9 cellular contexts compared by ENCODE assay signal in genomic region chr4:183571350-183572076, GRCh38.
DNase-seq lines count a peak whose midpoint lies in the region; ATAC-seq, FAIRE-seq and TF ChIP-seq lines count a peak whose summit lies in the region.
"Had no signal": no experiment of that assay in that cellular context is flagged by ENCODE, and none has a peak within 500 bp of the region (broad histone marks: within the 10 kb centered on the region; RNA-seq: fewer than 3 reads in every experiment).

No MANE protein-coding gene starts in this region.

- H3K79me1 ChIP-seq in IMR-90 (ENCODE audit: low read depth in 1 of 2, low read length in 2 of 2), result no peaks in the 10 kb centered on the region

- no peak overlapping the region for H3K27ac ChIP-seq in IMR-90 (ENCODE audit: insufficient read depth, low read length)
- no peak overlapping the region for H3K27ac ChIP-seq in CD4-positive, alpha-beta T cell (ENCODE audit: low read depth, low read length)
- H3K27ac ChIP-seq in effector memory CD4-positive, alpha-beta T cell (ENCODE audit: insufficient read depth, low read length, poor library complexity, severe bottlenecking), result no peak overlapping the region
- H3K27ac ChIP-seq: Peyer's patch had no signal

- peak; percentile 81 for ATAC-seq in IMR-90 (ENCODE audit: low read depth)
- ATAC-seq in CD4-positive, alpha-beta T cell (ENCODE audit: poor library complexity), result no peak
- no peak for ATAC-seq in GM21528 (IDR thresholded peaks at IDR 0.05; ENCODE audit: low FRiP score, unreplicated experiment)

- no peak overlapping the region for H2BK5ac ChIP-seq in IMR-90 (ENCODE audit: low read depth, low read length, poor library complexity, severe bottlenecking)

- dilution Hi-C loops in IMR-90 (cut with HindIII; ENCODE audit: low sequenced_read_pairs, unreplicated experiment), result no loop called here

- POLR2A ChIA-PET in IMR-90 (lab: Charles Lee; ENCODE audit: unreplicated experiment), result no interaction called here
- POLR2A ChIA-PET in CD4-positive, alpha-beta T cell (lab: Charles Lee), result no interaction called here

- peak overlapping the region; percentile 61 for H2AFZ ChIP-seq in IMR-90 (replicated peaks; ENCODE audit: low read length, poor library complexity)

- H3K9me1 ChIP-seq in IMR-90 (ENCODE audit: insufficient read depth, low read length), result peaks cover 2% of the 10 kb centered on the region; the same call in 1 of the 2 replicates

- H3K18ac ChIP-seq in IMR-90 (ENCODE audit: low read depth, low read length), result no peak overlapping the region

- H2AK5ac ChIP-seq in IMR-90 (ENCODE audit: low read depth, low read length), result no peak overlapping the region

- no peaks in the 10 kb centered on the region for H3K9me3 Mint-ChIP-seq in progenitor cell of endocrine pancreas (ENCODE audit: low read depth)
- H3K9me3 Mint-ChIP-seq in CD4-positive, alpha-beta T cell, result no peaks in the 10 kb centered on the region

- peak overlapping the region; percentile 76 for H3K27ac Mint-ChIP-seq in progenitor cell of endocrine pancreas
- H3K27ac Mint-ChIP-seq in CD4-positive, alpha-beta T cell, result no peak overlapping the region

- intact Hi-C loops in IMR-90 (cut with micrococcal nuclease), result no loop called here
- intact Hi-C loops in CD4-positive, alpha-beta T cell (cut with DNase I, micrococcal nuclease), result no loop called here

- H3K9ac ChIP-seq in IMR-90 (ENCODE audit: low read depth, low read length), result no peak overlapping the region

- no peak overlapping the region for H2BK120ac ChIP-seq in IMR-90 (ENCODE audit: low read depth, low read length)

- no peak overlapping the region for H3K23ac ChIP-seq in IMR-90 (ENCODE audit: low read depth, low read length)

- DNase-seq in IMR-90, result peak; percentile 52
- peak; percentile 68 for DNase-seq in NCI-H2227 (lab: John Stamatoyannopoulos, UW; ENCODE audit: unreplicated experiment)
- DNase-seq in epithelial cell of esophagus (ENCODE audit: low read depth), result peak; percentile 74
- no peak for DNase-seq in progenitor cell of endocrine pancreas (ENCODE audit: low spot score, unreplicated experiment)
- DNase-seq in CD4-positive, alpha-beta T cell, result no peak
- DNase-seq in GM19239 (ENCODE audit: insufficient read length, low spot score), result no peak
- DNase-seq in effector memory CD4-positive, alpha-beta T cell, result no peak

- no peaks in the 10 kb centered on the region for H3K36me3 ChIP-seq in IMR-90 (ENCODE audit: control insufficient read depth, insufficient read depth, low read length)
- H3K36me3 ChIP-seq in effector memory CD4-positive, alpha-beta T cell (ENCODE audit: control insufficient read depth, insufficient read depth, low read length), result no peaks in the 10 kb centered on the region
- H3K36me3 ChIP-seq: Peyer's patch had no signal

- no peak for FAIRE-seq in GM19239 (lab: Jason Lieb, UNC)

- no peak overlapping the region for H3K56ac ChIP-seq in IMR-90 (ENCODE audit: extremely low read depth, insufficient read depth, low read length)

- peaks cover 5% of the 10 kb centered on the region for H3K4me1 ChIP-seq in IMR-90 (ENCODE audit: control insufficient read depth, insufficient read depth, low read length)
- H3K4me1 ChIP-seq in effector memory CD4-positive, alpha-beta T cell (ENCODE audit: control insufficient read depth, insufficient read depth, low read length, poor library complexity, severe bottlenecking), result no peaks in the 10 kb centered on the region
- H3K4me1 ChIP-seq: Peyer's patch had no signal

- H2BK15ac ChIP-seq in IMR-90 (ENCODE audit: low read depth, low read length), result no peak overlapping the region

- H3K36me3 Mint-ChIP-seq in progenitor cell of endocrine pancreas (ENCODE audit: insufficient read depth), result no peaks in the 10 kb centered on the region
- H3K36me3 Mint-ChIP-seq in CD4-positive, alpha-beta T cell (ENCODE audit: low read depth), result no peaks in the 10 kb centered on the region

- H3K4me1 Mint-ChIP-seq in progenitor cell of endocrine pancreas (ENCODE audit: low read depth), result peaks cover 6% of the 10 kb centered on the region
- H3K4me1 Mint-ChIP-seq in CD4-positive, alpha-beta T cell (ENCODE audit: low read depth), result no peaks in the 10 kb centered on the region

- no peak overlapping the region for H4K91ac ChIP-seq in IMR-90 (ENCODE audit: insufficient read depth, low read depth, low read length)

- in situ Hi-C loops in IMR-90 (cut with MboI; ENCODE audit: low sequenced_read_pairs), result no loop called here

- CTCF ChIA-PET in IMR-90 (lab: Yijun Ruan, JAX), result interaction anchor here (1.0 kb wide), 1 partner anchor 31 kb away, joined by 3 read pairs; no protein-coding TSS in a partner anchor
- CTCF ChIA-PET in CD4-positive, alpha-beta T cell (lab: Charles Lee), result no interaction called here

- peak overlapping the region; percentile 25 for H3K4me2 ChIP-seq in IMR-90 (ENCODE audit: low read depth, low read length)

- H3K4me3 ChIP-seq in IMR-90 (ENCODE audit: insufficient read depth, low read depth, low read length) (no peak overlapping the region), epithelial cell of esophagus (ENCODE audit: low read length) (no peak overlapping the region)
- H3K4me3 ChIP-seq in effector memory CD4-positive, alpha-beta T cell (ENCODE audit: insufficient read depth, low read depth, low read length, poor library complexity, severe bottlenecking), result no peak overlapping the region
- H3K4me3 ChIP-seq: Peyer's patch had no signal

- WGBS in IMR-90 (ENCODE audit: extremely low coverage in 2 of 2, insufficient read length in 1 of 2), 2 experiments, result 18% methylated on average over 6 of the region's 11 CpGs; no CpG with 5 or more reads in 1 of the 2 experiments

- no peak overlapping the region for H2AK9ac ChIP-seq in IMR-90 (replicated peaks; ENCODE audit: low read depth, low read length, poor library complexity)

- TF ChIP-seq CTCF in IMR-90 (conservative IDR thresholded peaks at IDR 0.05; ENCODE audit: low read depth, low read length), result no peak
- TF ChIP-seq CTCF in epithelial cell of esophagus (IDR thresholded peaks at IDR 0.05; ENCODE audit: insufficient read depth, low read depth, low read length, missing control alignments), result no peak
- no peak for TF ChIP-seq CTCF in progenitor cell of endocrine pancreas (IDR thresholded peaks at IDR 0.05; ENCODE audit: unreplicated experiment)
- no peak for TF ChIP-seq CTCF in CD4-positive, alpha-beta T cell (IDR thresholded peaks at IDR 0.05)

- no TSS peak for BruUV-seq in IMR-90 (replicated peaks; lab: Mats Ljungman, UMichigan)

- peaks cover 5% of the 10 kb centered on the region for H3K27me3 Mint-ChIP-seq in progenitor cell of endocrine pancreas
- H3K27me3 Mint-ChIP-seq in CD4-positive, alpha-beta T cell, result peaks cover 11% of the 10 kb centered on the region

- no peaks in the 10 kb centered on the region for H3K9me3 ChIP-seq in IMR-90 (ENCODE audit: control insufficient read depth, insufficient read depth, low read length)
- no peaks in the 10 kb centered on the region for H3K9me3 ChIP-seq in CD4-positive, alpha-beta T cell (ENCODE audit: control insufficient read depth, low read length)
- H3K9me3 ChIP-seq in effector memory CD4-positive, alpha-beta T cell (ENCODE audit: control insufficient read depth, low read length), result no peaks in the 10 kb centered on the region
- H3K9me3 ChIP-seq: Peyer's patch had no signal

- TF ChIP-seq RAD21 in IMR-90 (IDR thresholded peaks at IDR 0.05; ENCODE audit: low read length), result no peak

- H3K27me3 ChIP-seq in IMR-90 (ENCODE audit: control insufficient read depth, insufficient read depth, low read length), result peaks cover 8% of the 10 kb centered on the region
- H3K27me3 ChIP-seq in CD4-positive, alpha-beta T cell (ENCODE audit: control insufficient read depth, insufficient read depth, low read length), result no peaks in the 10 kb centered on the region
- H3K27me3 ChIP-seq in effector memory CD4-positive, alpha-beta T cell (replicated peaks; ENCODE audit: control insufficient read depth, insufficient read depth, low read length, poor library complexity, severe bottlenecking), result no peaks in the 10 kb centered on the region
- H3K27me3 ChIP-seq: Peyer's patch had no signal

- H3K4ac ChIP-seq in IMR-90 (ENCODE audit: low read depth, low read length), result no peak overlapping the region

- H3K4me3 Mint-ChIP-seq in progenitor cell of endocrine pancreas (ENCODE audit: low read depth), result no peak overlapping the region
- H3K4me3 Mint-ChIP-seq in CD4-positive, alpha-beta T cell, result no peak overlapping the region

- no peak overlapping the region for H3K14ac ChIP-seq in IMR-90 (replicated peaks; ENCODE audit: low read depth, low read length)

- no peak overlapping the region for H2BK20ac ChIP-seq in IMR-90 (ENCODE audit: low read depth, low read length)

- no peak overlapping the region for H4K8ac ChIP-seq in IMR-90 (ENCODE audit: low read depth in 2 of 2, low read length in 2 of 2)

- H4K20me1 ChIP-seq in IMR-90 (ENCODE audit: insufficient read depth, low read length), result no peaks in the 10 kb centered on the region

- TF ChIP-seq POLR2A in IMR-90 (IDR thresholded peaks at IDR 0.05; ENCODE audit: low read depth, low read length), result no peak

- no peak overlapping the region for H4K5ac ChIP-seq in IMR-90 (ENCODE audit: low read depth, low read length)

TF ChIP-seq in IMR-90, 13 proteins besides CTCF, POLR2A, EP300 and RAD21 (continues in another document):
- TF ChIP-seq BHLHE40 (IDR thresholded peaks at IDR 0.05; ENCODE audit: low read depth, low read length) (no peak), FOS (IDR thresholded peaks at IDR 0.05; ENCODE audit: low read depth, low read length) (no peak), CEBPB (IDR thresholded peaks at IDR 0.05; ENCODE audit: low read depth, low read length) (no peak), MAFK (IDR thresholded peaks at IDR 0.05; ENCODE audit: low read depth, low read length) (no peak), NFE2L2 (IDR thresholded peaks at IDR 0.05; ENCODE audit: low read depth, low read length) (no peak), MXI1 (IDR thresholded peaks at IDR 0.05; ENCODE audit: borderline replicate concordance, low read depth, low read length) (no peak), RCOR1 (IDR thresholded peaks at IDR 0.05; ENCODE audit: insufficient replicate concordance, low read length) (no peak), ELK1 (IDR thresholded peaks at IDR 0.05; ENCODE audit: borderline replicate concordance, low read depth, low read length) (no peak), MAZ (IDR thresholded peaks at IDR 0.05; ENCODE audit: borderline replicate concordance, low read depth, low read length) (no peak), CHD1 (IDR thresholded peaks at IDR 0.05; ENCODE audit: low read depth, low read length) (no peak), SMC3 (IDR thresholded peaks at IDR 0.05; ENCODE audit: low read depth, low read length) (no peak), RFX5 (IDR thresholded peaks at IDR 0.05; ENCODE audit: low read depth, low read length) (no peak; the same call in 1 of the 2 replicates)

Comparison
In these comparisons a context has a peak if more than half of its experiments do, and no peak if none do; other contexts are left out.
1. DNase-seq: peak in IMR-90 (single experiment), NCI-H2227 (single experiment) and epithelial cell of esophagus (single experiment); none in progenitor cell of endocrine pancreas (single experiment), CD4-positive, alpha-beta T cell (0 of 10), GM19239 (single experiment) and effector memory CD4-positive, alpha-beta T cell (0 of 3).